In the genomic region with DNA sequence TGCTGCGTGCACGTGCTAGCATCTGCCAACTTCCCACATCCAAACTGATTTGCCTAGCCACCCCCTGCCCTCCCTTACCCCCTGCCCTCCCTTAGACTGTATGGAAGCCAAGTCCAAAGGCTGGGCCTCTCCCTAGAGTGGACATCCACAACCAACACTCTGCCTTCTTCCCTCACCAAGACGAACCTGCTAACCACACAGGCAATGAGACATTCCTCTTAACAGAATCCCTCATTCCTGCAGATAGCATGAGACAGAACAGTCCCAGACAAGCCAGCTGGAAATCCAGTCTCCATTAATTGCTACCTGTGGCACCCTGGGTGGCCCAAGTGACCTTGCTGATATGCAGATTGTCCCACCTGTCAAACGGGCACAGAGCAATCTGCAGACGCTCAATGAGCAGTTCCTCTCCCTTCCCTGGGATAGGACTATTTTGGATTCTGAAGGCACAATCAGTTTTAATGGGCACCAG, we compare ENCODE assay signal across 23 cellular contexts.
DNase-seq lines count a peak whose midpoint lies in the region; ATAC-seq, FAIRE-seq and TF ChIP-seq lines count a peak whose summit lies in the region.
"Had no signal": no experiment of that assay in that cellular context is flagged by ENCODE, and none has a peak within 500 bp of the region (broad histone marks: within the 10 kb centered on the region; RNA-seq: fewer than 3 reads in every experiment).

No MANE protein-coding gene starts in this region.

- ATAC-seq in HepG2 (peak; percentile 28; the same call in 2 of the 3 replicates), right lobe of liver (no peak), GM21619 (IDR thresholded peaks at IDR 0.05; ENCODE audit: unreplicated experiment) (no peak), HG02884 (IDR thresholded peaks at IDR 0.05; ENCODE audit: unreplicated experiment) (no peak)

- in situ Hi-C loops in HepG2 (cut with HindIII; ENCODE audit: extremely low pct_ligation_motif_present, low pct_unique_long_range_greater_than_20kb) = no loop called here

- no peak overlapping the region for H3K4me3 ChIP-seq in HepG2 (replicated peaks in 1 of 3; ENCODE audit: insufficient read depth in 1 of 3, low read depth in 2 of 3, low read length in 3 of 3)
- H3K4me3 ChIP-seq in right lobe of liver = no peak overlapping the region
- H3K4me3 ChIP-seq: BLaER1 treated with 17β-estradiol and CSF1 and Interleukin-3, amounts not matched to agents 10 nM and 100 nM; HAP-1 had no signal

- no peak for FAIRE-seq in HepG2 (lab: Jason Lieb, UNC)
- FAIRE-seq: HTR-8/SVneo had no signal

- BruUV-seq in HepG2 (replicated peaks; lab: Mats Ljungman, UMichigan) = no TSS peak

- TF ChIP-seq RAD21 in HepG2 (CRISPR knock-in tag; IDR thresholded peaks at IDR 0.05) = no peak

- no peak overlapping the region for H3K27ac ChIP-seq in HepG2 (ENCODE audit: extremely low read length, insufficient read depth, low read length)
- no peak overlapping the region for H3K27ac ChIP-seq in right lobe of liver
- peak overlapping the region; percentile 100 for H3K27ac ChIP-seq in cingulate gyrus (ENCODE audit: low read depth, low read length)
- H3K27ac ChIP-seq: BLaER1 treated with 17β-estradiol and CSF1 and Interleukin-3, amounts not matched to agents 10 nM and 100 nM; KMS-11; RWPE1; SJSA1 had no signal

- no peaks in the 10 kb centered on the region for H3K4me1 ChIP-seq in HepG2 (ENCODE audit: insufficient read depth, low read length)
- no peaks in the 10 kb centered on the region for H3K4me1 ChIP-seq in right lobe of liver
- H3K4me1 ChIP-seq: BLaER1 treated with 17β-estradiol and CSF1 and Interleukin-3, amounts not matched to agents 10 nM and 100 nM; HAP-1 had no signal

- no peak overlapping the region for H3K9ac ChIP-seq in HepG2 (ENCODE audit: insufficient read depth, low read depth, low read length)
- H3K9ac ChIP-seq: BLaER1 treated with 17β-estradiol and CSF1 and Interleukin-3, amounts not matched to agents 10 nM and 100 nM; KMS-11 had no signal

- H3K27me3 ChIP-seq in HepG2 (ENCODE audit: control insufficient read depth in 1 of 2, insufficient read depth in 2 of 2, low read length in 2 of 2) (no peaks in the 10 kb centered on the region; a peak in 1 of 5 replicates), right lobe of liver (no peaks in the 10 kb centered on the region)
- H3K27me3 ChIP-seq: BLaER1 treated with 17β-estradiol and CSF1 and Interleukin-3, amounts not matched to agents 10 nM and 100 nM; MG63; SJSA1 had no signal

- H3K4me3 Mint-ChIP-seq in neural crest cell = peak overlapping the region; percentile 37

- peaks cover 35% of the 10 kb centered on the region for H3K4me1 Mint-ChIP-seq in neural crest cell

- 4% methylated on average over 3 of the region's 5 CpGs for WGBS in HepG2 (ENCODE audit: low lambda C conversion rate)
- 58% methylated on average over 3 of the region's 5 CpGs for WGBS in right lobe of liver (ENCODE audit: insufficient coverage, low coverage, low lambda C conversion rate, missing lambda C conversion rate)

- H4K20me1 ChIP-seq in HepG2 (ENCODE audit: insufficient read depth, low read length) = no peaks in the 10 kb centered on the region
- H4K20me1 ChIP-seq: BLaER1 treated with 17β-estradiol and CSF1 and Interleukin-3, amounts not matched to agents 10 nM and 100 nM had no signal

- H3K4me2 ChIP-seq in HepG2 (ENCODE audit: low read depth, low read length) = no peak overlapping the region
- H3K4me2 ChIP-seq: BLaER1 treated with 17β-estradiol and CSF1 and Interleukin-3, amounts not matched to agents 10 nM and 100 nM; KMS-11 had no signal

- TF ChIP-seq CTCF in HepG2 (CRISPR knock-in tag; IDR thresholded peaks at IDR 0.05) = no peak
- TF ChIP-seq CTCF in right lobe of liver (IDR thresholded peaks at IDR 0.05) = no peak
- no peak for TF ChIP-seq CTCF in neural crest cell (conservative IDR thresholded peaks at IDR 0.05)

- H3K36me3 Mint-ChIP-seq in neural crest cell (ENCODE audit: low read depth) = no peaks in the 10 kb centered on the region

- DNase-seq in HepG2 (ENCODE audit: low spot score) = no peak
- DNase-seq in right lobe of liver = no peak
- DNase-seq in neural crest cell (ENCODE audit: low read depth, low spot score) = no peak
- DNase-seq in stimulated activated CD4-positive, alpha-beta T cell treated with anti-CD3 and anti-CD28 coated beads, Interleukin-4, amount 100 ng/mL, for 4 hours = no peak
- DNase-seq in MV-4-11 (lab: John Stamatoyannopoulos, UW) = no peak
- DNase-seq: 8988T; DMS 273 treated with DMSO at 0.1 percent for 48 hours; MG63; NCI-H1105 treated with DMSO at 0.1 percent for 48 hours; NCI-H2029 treated with DMSO at 0.1 percent for 48 hours; NCI-H526 treated with DMSO at 0.1 percent for 48 hours; NK-92 treated with Interleukin-12 subunit alpha and Interleukin-12 subunit beta, amount 100 ng/mL, for 24 hours; OCI-M1; SW 1271 had no signal

- TF ChIP-seq POLR2A in HepG2 (IDR thresholded peaks at IDR 0.05; ENCODE audit: insufficient read depth in 1 of 2, low read depth in 2 of 2, low read length in 2 of 2) (no peak), right lobe of liver (IDR thresholded peaks at IDR 0.05) (no peak)

- H3K9me3 Mint-ChIP-seq in neural crest cell = peaks cover 5% of the 10 kb centered on the region

- H3K9me3 ChIP-seq in HepG2 (ENCODE audit: low read length) (no peaks in the 10 kb centered on the region), right lobe of liver (no peaks in the 10 kb centered on the region)
- H3K9me3 ChIP-seq: BLaER1 treated with 17β-estradiol and CSF1 and Interleukin-3, amounts not matched to agents 10 nM and 100 nM; HAP-1; MG63; SJSA1 had no signal

- no peak overlapping the region for H2AFZ ChIP-seq in HepG2 (ENCODE audit: low read length)

- TF ChIP-seq EP300 in HepG2 (IDR thresholded peaks at IDR 0.05; ENCODE audit: low read depth in 2 of 2, low read length in 2 of 2) (no peak), HepG2 (CRISPR knock-in tag; IDR thresholded peaks at IDR 0.05; ENCODE audit: borderline replicate concordance) (no peak)

- no peaks in the 10 kb centered on the region for H3K79me2 ChIP-seq in HepG2 (ENCODE audit: insufficient read depth, low read length)

- H3K36me3 ChIP-seq in HepG2 (replicated peaks in 1 of 2; ENCODE audit: control insufficient read depth in 1 of 2, insufficient read depth in 2 of 2, low read length in 2 of 2) (no peaks in the 10 kb centered on the region), right lobe of liver (no peaks in the 10 kb centered on the region)
- H3K36me3 ChIP-seq: BLaER1 treated with 17β-estradiol and CSF1 and Interleukin-3, amounts not matched to agents 10 nM and 100 nM; HAP-1; MG63; SJSA1 had no signal

- CTCF ChIA-PET in HepG2 (lab: Yijun Ruan, JAX; ENCODE audit: low intra/inter-chr PET ratio, low total read pairs) = no interaction called here

- POLR2A ChIA-PET in HepG2 (lab: Yijun Ruan, JAX) = no interaction called here

- no peaks in the 10 kb centered on the region for H3K27me3 Mint-ChIP-seq in neural crest cell (ENCODE audit: low read depth)

- peak overlapping the region; percentile 10 for H3K27ac Mint-ChIP-seq in neural crest cell (ENCODE audit: unreplicated experiment)

- intact Hi-C loops in HepG2 (cut with micrococcal nuclease; ENCODE audit: unreplicated experiment) (no loop called here), right lobe of liver (cut with DNase I) (no loop called here)

TF ChIP-seq in HepG2, 621 proteins besides CTCF, POLR2A, EP300 and RAD21 (continues in another document):
- no peak for TF ChIP-seq ZNF678 (CRISPR knock-in tag; IDR thresholded peaks at IDR 0.05)
- TF ChIP-seq ATF7-NPFF (CRISPR knock-in tag; IDR thresholded peaks at IDR 0.05; ENCODE audit: low read depth) = no peak
- TF ChIP-seq SKI (IDR thresholded peaks at IDR 0.05; ENCODE audit: partially characterized antibody) = no peak
- TF ChIP-seq, protein P1, sequence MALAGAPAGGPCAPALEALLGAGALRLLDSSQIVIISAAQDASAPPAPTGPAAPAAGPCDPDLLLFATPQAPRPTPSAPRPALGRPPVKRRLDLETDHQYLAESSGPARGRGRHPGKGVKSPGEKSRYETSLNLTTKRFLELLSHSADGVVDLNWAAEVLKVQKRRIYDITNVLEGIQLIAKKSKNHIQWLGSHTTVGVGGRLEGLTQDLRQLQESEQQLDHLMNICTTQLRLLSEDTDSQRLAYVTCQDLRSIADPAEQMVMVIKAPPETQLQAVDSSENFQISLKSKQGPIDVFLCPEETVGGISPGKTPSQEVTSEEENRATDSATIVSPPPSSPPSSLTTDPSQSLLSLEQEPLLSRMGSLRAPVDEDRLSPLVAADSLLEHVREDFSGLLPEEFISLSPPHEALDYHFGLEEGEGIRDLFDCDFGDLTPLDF (CRISPR knock-in tag; IDR thresholded peaks at IDR 0.05) = no peak
- no peak for TF ChIP-seq PCBP2 (optimal IDR thresholded peaks at IDR 0.05; ENCODE audit: low read depth, low read length, poor library complexity, severe bottlenecking)
- no peak for TF ChIP-seq ZNF660 (CRISPR knock-in tag; IDR thresholded peaks at IDR 0.05; ENCODE audit: borderline replicate concordance, low read depth)
- no peak for TF ChIP-seq EZH2 (conservative IDR thresholded peaks at IDR 0.05; ENCODE audit: low read depth, low read length)
- no peak for TF ChIP-seq JUN (CRISPR knock-in tag; IDR thresholded peaks at IDR 0.05)
- no peak for TF ChIP-seq ZNF766 (CRISPR knock-in tag; IDR thresholded peaks at IDR 0.05; ENCODE audit: borderline replicate concordance)
